ENCODE assay signal across 8 cellular contexts in genomic region chr1:1304331-1305299, GRCh38. TPM values are rescaled to one million over a fixed set of nuclear protein-coding genes. Genes with fewer than 3 reads are reported as not detected.
DNase-seq lines count a peak whose midpoint lies in the region; ATAC-seq and TF ChIP-seq lines count a peak whose summit lies in the region.

No MANE protein-coding gene starts in this region.

- H3K36me3 Mint-ChIP-seq in activated T-helper 17 cell treated with anti-CD3 and anti-CD28 coated beads, Interleukin-2, amount 50 U/mL, for 72 hours (ENCODE audit: low read depth) = no peaks in the 10 kb centered on the region
- H3K36me3 Mint-ChIP-seq in glutamatergic neuron (ENCODE audit: unreplicated experiment) = no peaks in the 10 kb centered on the region

- H3K4me1 Mint-ChIP-seq in activated T-helper 17 cell treated with anti-CD3 and anti-CD28 coated beads, Interleukin-2, amount 50 U/mL, for 72 hours = no peaks in the 10 kb centered on the region
- H3K4me1 Mint-ChIP-seq in glutamatergic neuron (ENCODE audit: low read depth, unreplicated experiment) = peaks cover 6% of the 10 kb centered on the region

- DNase-seq in DMS 273 treated with DMSO at 0.1 percent for 48 hours (lab: John Stamatoyannopoulos, UW) = peak; percentile 84
- DNase-seq in NCI-H1105 treated with DMSO at 0.1 percent for 48 hours (lab: John Stamatoyannopoulos, UW) = peak; percentile 53
- peak; percentile 94 for DNase-seq in glutamatergic neuron
- DNase-seq in non-pigmented ciliary epithelial cell (ENCODE audit: low read depth) = peak; percentile 27

- ATAC-seq in activated T-helper 17 cell treated with anti-CD3 and anti-CD28 coated beads, Interleukin-2, amount 50 U/mL, for 72 hours (replicated peaks) = no peak
- ATAC-seq in HG03342 (IDR thresholded peaks at IDR 0.05; ENCODE audit: unreplicated experiment) (no peak), GM19463 (IDR thresholded peaks at IDR 0.05; ENCODE audit: unreplicated experiment) (no peak), HG03378 (IDR thresholded peaks at IDR 0.05; ENCODE audit: unreplicated experiment) (no peak)

- no peaks in the 10 kb centered on the region for H3K27me3 Mint-ChIP-seq in activated T-helper 17 cell treated with anti-CD3 and anti-CD28 coated beads, Interleukin-2, amount 50 U/mL, for 72 hours
- H3K27me3 Mint-ChIP-seq in glutamatergic neuron (ENCODE audit: unreplicated experiment) = peaks cover 31% of the 10 kb centered on the region

- H3K9me3 Mint-ChIP-seq in activated T-helper 17 cell treated with anti-CD3 and anti-CD28 coated beads, Interleukin-2, amount 50 U/mL, for 72 hours = no peaks in the 10 kb centered on the region
- peaks cover 24% of the 10 kb centered on the region for H3K9me3 Mint-ChIP-seq in glutamatergic neuron (ENCODE audit: unreplicated experiment)

- peak overlapping the region; percentile 86 for H3K4me3 Mint-ChIP-seq in activated T-helper 17 cell treated with anti-CD3 and anti-CD28 coated beads, Interleukin-2, amount 50 U/mL, for 72 hours
- H3K4me3 Mint-ChIP-seq in glutamatergic neuron (ENCODE audit: unreplicated experiment) = peak overlapping the region; percentile 88

- no peak overlapping the region for H3K27ac Mint-ChIP-seq in activated T-helper 17 cell treated with anti-CD3 and anti-CD28 coated beads, Interleukin-2, amount 50 U/mL, for 72 hours
- H3K27ac Mint-ChIP-seq in glutamatergic neuron (ENCODE audit: unreplicated experiment) = peak overlapping the region; percentile 99

- no peak for TF ChIP-seq CTCF in glutamatergic neuron (IDR thresholded peaks at IDR 0.05; ENCODE audit: partially characterized antibody, unreplicated experiment)

RNA-seq across cellular contexts. Expression of gene ACAP3, which starts 3.1 kb away (rescaled TPM):
- 10 to 100 TPM; 41.4 to 43.3 TPM for total RNA-seq in activated T-helper 17 cell treated with anti-CD3 and anti-CD28 coated beads, Interleukin-2, amount 50 U/mL, for 72 hours
- 1,099 TPM for total RNA-seq in glutamatergic neuron (ENCODE audit: unreplicated experiment)

RNA-seq across cellular contexts. Expression of gene PUSL1, which starts 3.8 kb away (rescaled TPM):
- 10 to 100 TPM; 15.9 to 24.0 TPM for total RNA-seq in activated T-helper 17 cell treated with anti-CD3 and anti-CD28 coated beads, Interleukin-2, amount 50 U/mL, for 72 hours
- total RNA-seq in glutamatergic neuron (ENCODE audit: unreplicated experiment) = 45.5 TPM

RNA-seq across cellular contexts. Expression of gene INTS11, which starts 19.8 kb away (rescaled TPM):
- 100 to 1,000 TPM; 122 to 125 TPM for total RNA-seq in activated T-helper 17 cell treated with anti-CD3 and anti-CD28 coated beads, Interleukin-2, amount 50 U/mL, for 72 hours
- 147 TPM for total RNA-seq in glutamatergic neuron (ENCODE audit: unreplicated experiment)

RNA-seq across cellular contexts. Expression of gene CPTP, which starts 20.0 kb away (rescaled TPM):
- 10 to 100 TPM; 16.8 to 22.3 TPM for total RNA-seq in activated T-helper 17 cell treated with anti-CD3 and anti-CD28 coated beads, Interleukin-2, amount 50 U/mL, for 72 hours
- 18.7 TPM for total RNA-seq in glutamatergic neuron (ENCODE audit: unreplicated experiment)

RNA-seq across cellular contexts. Expression of gene SCNN1D, which starts 24.4 kb away (rescaled TPM):
- 1 to 10 TPM; 4.7 to 9.8 TPM for total RNA-seq in activated T-helper 17 cell treated with anti-CD3 and anti-CD28 coated beads, Interleukin-2, amount 50 U/mL, for 72 hours
- 8.4 TPM for total RNA-seq in glutamatergic neuron (ENCODE audit: unreplicated experiment)

Comparison
In these comparisons a context has a peak if more than half of its experiments do, and no peak if none do; other contexts are left out.
1. DNase-seq: peak in every context shown above with its lines; median percentile 94 in glutamatergic neuron; 84 in DMS 273 treated with DMSO at 0.1 percent for 48 hours; 53 in NCI-H1105 treated with DMSO at 0.1 percent for 48 hours; 27 in non-pigmented ciliary epithelial cell.
2. RNA of gene ACAP3, which starts 3.1 kb away (total RNA-seq): 1,099 TPM in glutamatergic neuron (single experiment); 41.4 to 43.3 TPM in activated T-helper 17 cell treated with anti-CD3 and anti-CD28 coated beads, Interleukin-2, amount 50 U/mL, for 72 hours; every median in the first group is over 10 times any median in the second.